Comparison of ENCODE assay signal across 11 cellular contexts in genomic region chr21:44618909-44619308, GRCh38. TPM values are rescaled to one million over a fixed set of nuclear protein-coding genes. Genes with fewer than 3 reads are reported as not detected.
DNase-seq lines count a peak whose midpoint lies in the region; ATAC-seq and TF ChIP-seq lines count a peak whose summit lies in the region.
"Had no signal": no experiment of that assay in that cellular context is flagged by ENCODE, and none has a peak within 500 bp of the region (broad histone marks: within the 10 kb centered on the region; RNA-seq: fewer than 3 reads in every experiment).

No MANE protein-coding gene starts in this region.

- no peaks in the 10 kb centered on the region for H3K9me2 ChIP-seq in PC-9 (ENCODE audit: insufficient read depth)

- no peak for TF ChIP-seq CTCF in OCI-LY3 (IDR thresholded peaks at IDR 0.05; ENCODE audit: low read depth, low read length)
- no peak for TF ChIP-seq CTCF in PC-9 (conservative IDR thresholded peaks at IDR 0.05)

- H2AFZ ChIP-seq in OCI-LY3 (ENCODE audit: low read depth, low read length), result peak overlapping the region; percentile 31; the same call in 1 of the 2 replicates
- H2AFZ ChIP-seq in PC-9, result no peak overlapping the region

- H3K9me3 Mint-ChIP-seq in activated CD8-positive, alpha-beta memory T cell treated with anti-CD3 and anti-CD28 coated beads, Interleukin-2, amount 10 ng/mL, durations not matched to agents 7 days and 5 days (ENCODE audit: low read depth), result peaks cover 24% of the 10 kb centered on the region
- H3K9me3 Mint-ChIP-seq in effector memory CD8-positive, alpha-beta T cell, result peaks cover 14 to 41% of the 10 kb centered on the region in 2 donors

- intact Hi-C loops in PC-9 (cut with micrococcal nuclease; ENCODE audit: unreplicated experiment), result no loop called here

- DNase-seq in activated CD8-positive, alpha-beta memory T cell treated with anti-CD3 and anti-CD28 coated beads, Interleukin-2, amount 10 ng/mL, durations not matched to agents 7 days and 5 days, result peak; percentile 82
- peak; percentile 53 to 58 (median 53) for DNase-seq in effector memory CD8-positive, alpha-beta T cell
- DNase-seq in stimulated activated CD4-positive, alpha-beta T cell treated with anti-CD3 and anti-CD28 coated beads, TNF-alpha, amount 100 ng/mL, for 4 hours (ENCODE audit: low read depth in 3 of 3), result peak; percentile 17 to 41 (median 29)
- DNase-seq in PC-9 (no peak), AG08396 (ENCODE audit: low spot score) (no peak)
- DNase-seq: DMS79 had no signal

- POLR2A ChIA-PET in PC-9 (lab: Charles Lee; ENCODE audit: unreplicated experiment), result no interaction called here

- H3K79me2 ChIP-seq in OCI-LY3 (ENCODE audit: low read length), result no peaks in the 10 kb centered on the region
- no peaks in the 10 kb centered on the region for H3K79me2 ChIP-seq in PC-9 (ENCODE audit: low read depth)

- peaks cover 33% of the 10 kb centered on the region for H3K36me3 Mint-ChIP-seq in activated CD8-positive, alpha-beta memory T cell treated with anti-CD3 and anti-CD28 coated beads, Interleukin-2, amount 10 ng/mL, durations not matched to agents 7 days and 5 days
- H3K36me3 Mint-ChIP-seq in effector memory CD8-positive, alpha-beta T cell (ENCODE audit: insufficient read depth), result peaks cover 9% of the 10 kb centered on the region

- H3K4me3 ChIP-seq in OCI-LY3 (ENCODE audit: low read length) (no peak overlapping the region), PC-9 (no peak overlapping the region)

- H3K4me1 ChIP-seq in OCI-LY3 (ENCODE audit: low read length) (no peaks in the 10 kb centered on the region), PC-9 (replicated peaks; ENCODE audit: insufficient read depth) (no peaks in the 10 kb centered on the region)

- no peaks in the 10 kb centered on the region for H3K27me3 Mint-ChIP-seq in activated CD8-positive, alpha-beta memory T cell treated with anti-CD3 and anti-CD28 coated beads, Interleukin-2, amount 10 ng/mL, durations not matched to agents 7 days and 5 days
- no peaks in the 10 kb centered on the region for H3K27me3 Mint-ChIP-seq in effector memory CD8-positive, alpha-beta T cell

- H3K27ac ChIP-seq in OCI-LY3 (ENCODE audit: low read length), result no peak overlapping the region
- H3K27ac ChIP-seq in PC-9, result no peak overlapping the region

- CTCF ChIA-PET in activated CD8-positive, alpha-beta memory T cell treated with anti-CD3 and anti-CD28 coated beads, Interleukin-2, amount 10 ng/mL, durations not matched to agents 7 days and 5 days (lab: Charles Lee), result interaction anchor here (1.0 to 1.2 kb wide), 3 partner anchors 71 to 174 kb away, joined by 3 read pairs; no protein-coding TSS in a partner anchor
- CTCF ChIA-PET in PC-9 (lab: Charles Lee), result no interaction called here

- no peak overlapping the region for H3K4me2 ChIP-seq in OCI-LY3 (ENCODE audit: low read length)
- no peak overlapping the region for H3K4me2 ChIP-seq in PC-9

- peaks cover 4% of the 10 kb centered on the region; the same call in 1 of the 2 replicates for H3K9me3 ChIP-seq in OCI-LY3 (ENCODE audit: insufficient read depth, low read length)
- H3K9me3 ChIP-seq in PC-9 (ENCODE audit: insufficient read depth, low read depth), result peaks cover 4% of the 10 kb centered on the region; the same call in 1 of the 2 replicates

- H3F3A ChIP-seq in PC-9 (ENCODE audit: insufficient read depth, low read depth), result no peaks in the 10 kb centered on the region

- H3K4me3 Mint-ChIP-seq in activated CD8-positive, alpha-beta memory T cell treated with anti-CD3 and anti-CD28 coated beads, Interleukin-2, amount 10 ng/mL, durations not matched to agents 7 days and 5 days, result peak overlapping the region; percentile 34
- H3K4me3 Mint-ChIP-seq in effector memory CD8-positive, alpha-beta T cell, result peak overlapping the region; percentile 76 to 81

- H3K9ac ChIP-seq in OCI-LY3 (ENCODE audit: low read length), result no peak overlapping the region

- BruUV-seq in PC-9 (replicated peaks; lab: Mats Ljungman, UMichigan), result no TSS peak

- H3K27me3 ChIP-seq in OCI-LY3 (ENCODE audit: low read depth, low read length), result no peaks in the 10 kb centered on the region
- H3K27me3 ChIP-seq in PC-9 (ENCODE audit: insufficient read depth, low read depth), result peaks cover 32% of the 10 kb centered on the region

- H3K36me3 ChIP-seq in OCI-LY3 (replicated peaks; ENCODE audit: low read depth, low read length) (no peaks in the 10 kb centered on the region), PC-9 (ENCODE audit: low read depth) (no peaks in the 10 kb centered on the region)

- ATAC-seq in activated CD8-positive, alpha-beta memory T cell treated with anti-CD3 and anti-CD28 coated beads, Interleukin-2, amount 10 ng/mL, durations not matched to agents 7 days and 5 days, result peak; percentile 99
- ATAC-seq in effector memory CD8-positive, alpha-beta T cell (replicated peaks), result peak; percentile 99
- ATAC-seq in HG03342 (IDR thresholded peaks at IDR 0.05; ENCODE audit: unreplicated experiment) (no peak), HG03439 (IDR thresholded peaks at IDR 0.05; ENCODE audit: unreplicated experiment) (no peak)
- ATAC-seq: Panc1 had no signal

- H4K20me1 ChIP-seq in OCI-LY3 (ENCODE audit: insufficient read depth, low read length), result no peaks in the 10 kb centered on the region
- no peaks in the 10 kb centered on the region for H4K20me1 ChIP-seq in PC-9 (ENCODE audit: insufficient read depth)

- H3K4me1 Mint-ChIP-seq in activated CD8-positive, alpha-beta memory T cell treated with anti-CD3 and anti-CD28 coated beads, Interleukin-2, amount 10 ng/mL, durations not matched to agents 7 days and 5 days, result peaks cover 21% of the 10 kb centered on the region
- H3K4me1 Mint-ChIP-seq in effector memory CD8-positive, alpha-beta T cell (ENCODE audit: low read depth in 2 of 2), result peaks cover 33 to 54% of the 10 kb centered on the region in 2 donors

- peak overlapping the region; percentile 82 for H3K27ac Mint-ChIP-seq in activated CD8-positive, alpha-beta memory T cell treated with anti-CD3 and anti-CD28 coated beads, Interleukin-2, amount 10 ng/mL, durations not matched to agents 7 days and 5 days
- peak overlapping the region; percentile 91 to 94 for H3K27ac Mint-ChIP-seq in effector memory CD8-positive, alpha-beta T cell

RNA-seq across cellular contexts. Expression of gene KRTAP10-8, which starts 7.0 kb away (rescaled TPM):
- total RNA-seq in activated CD8-positive, alpha-beta memory T cell treated with anti-CD3 and anti-CD28 coated beads, Interleukin-2, amount 10 ng/mL, durations not matched to agents 7 days and 5 days, result not detected
- not detected in 2 replicates for total RNA-seq in PC-9 (2021)
- total RNA-seq: fibroblast of villous mesenchyme had no signal

RNA-seq across cellular contexts. Expression of gene KRTAP10-9, which starts 8.0 kb away (rescaled TPM):
- total RNA-seq in activated CD8-positive, alpha-beta memory T cell treated with anti-CD3 and anti-CD28 coated beads, Interleukin-2, amount 10 ng/mL, durations not matched to agents 7 days and 5 days, result not detected
- not detected in 2 replicates for total RNA-seq in PC-9 (2021)
- total RNA-seq: fibroblast of villous mesenchyme had no signal

RNA-seq across cellular contexts. Expression of gene KRTAP10-10, which starts 18.2 kb away (rescaled TPM):
- not detected for total RNA-seq in activated CD8-positive, alpha-beta memory T cell treated with anti-CD3 and anti-CD28 coated beads, Interleukin-2, amount 10 ng/mL, durations not matched to agents 7 days and 5 days
- total RNA-seq in PC-9 (2021), result not detected in 2 replicates
- total RNA-seq: fibroblast of villous mesenchyme had no signal

RNA-seq across cellular contexts. Expression of gene KRTAP10-7, which starts 18.5 kb away (rescaled TPM):
- total RNA-seq in activated CD8-positive, alpha-beta memory T cell treated with anti-CD3 and anti-CD28 coated beads, Interleukin-2, amount 10 ng/mL, durations not matched to agents 7 days and 5 days, result not detected
- total RNA-seq in PC-9 (2021), result not detected in 2 replicates
- total RNA-seq: fibroblast of villous mesenchyme had no signal

RNA-seq across cellular contexts. Expression of gene KRTAP10-6, which starts 26.6 kb away (rescaled TPM):
- not detected for total RNA-seq in activated CD8-positive, alpha-beta memory T cell treated with anti-CD3 and anti-CD28 coated beads, Interleukin-2, amount 10 ng/mL, durations not matched to agents 7 days and 5 days
- total RNA-seq in PC-9 (2021), result not detected in 2 replicates
- total RNA-seq: fibroblast of villous mesenchyme had no signal

Comparison
In these comparisons a context has a peak if more than half of its experiments do, and no peak if none do; other contexts are left out.
1. ATAC-seq: peak in activated CD8-positive, alpha-beta memory T cell treated with anti-CD3 and anti-CD28 coated beads, Interleukin-2, amount 10 ng/mL, durations not matched to agents 7 days and 5 days (single experiment) and effector memory CD8-positive, alpha-beta T cell (single experiment); none in HG03342 (single experiment) and HG03439 (single experiment).
2. DNase-seq: peak in activated CD8-positive, alpha-beta memory T cell treated with anti-CD3 and anti-CD28 coated beads, Interleukin-2, amount 10 ng/mL, durations not matched to agents 7 days and 5 days (single experiment), effector memory CD8-positive, alpha-beta T cell (3 of 3) and stimulated activated CD4-positive, alpha-beta T cell treated with anti-CD3 and anti-CD28 coated beads, TNF-alpha, amount 100 ng/mL, for 4 hours (3 of 3); none in PC-9 (0 of 2) and AG08396 (single experiment).